In the genomic region with DNA sequence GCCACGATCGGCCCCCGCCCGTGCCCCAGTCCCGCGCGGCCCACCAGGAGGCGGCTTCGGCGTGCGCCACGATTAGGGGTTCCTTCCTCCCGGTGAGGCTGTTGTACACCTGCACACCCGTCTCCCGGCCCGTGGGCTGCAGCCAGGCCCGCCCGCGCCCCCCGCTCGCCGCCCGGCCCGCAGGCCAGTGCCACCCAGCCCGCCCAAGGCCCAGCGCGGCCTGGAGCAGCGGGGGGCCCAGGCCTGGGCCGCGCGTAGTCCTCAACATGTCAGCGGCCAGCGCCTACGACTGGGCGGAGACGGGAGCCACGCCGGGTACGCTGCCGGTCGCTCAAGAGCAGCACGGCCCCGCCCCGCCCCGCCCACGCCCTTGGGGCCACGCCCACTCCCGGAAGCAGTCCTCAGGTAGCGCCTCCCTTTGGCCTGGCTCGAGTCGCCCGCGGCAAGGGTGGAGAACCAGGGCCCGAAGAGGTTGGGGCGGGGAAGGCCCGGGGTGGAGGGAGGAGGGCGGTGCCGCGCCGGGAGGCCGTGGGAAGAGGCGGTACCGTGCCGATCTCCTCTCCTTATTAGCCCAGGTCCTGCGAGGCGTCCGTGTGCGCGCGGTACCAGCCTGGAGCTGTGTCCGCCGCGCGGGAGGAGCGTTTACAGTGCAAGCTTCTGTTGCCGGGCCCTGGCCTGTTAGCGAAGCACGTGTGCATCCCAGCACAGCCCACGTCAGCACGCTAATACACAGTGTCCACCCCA, we compare ENCODE assay signal across 1 cellular context.
A peak's percentile ranks its signal among the peaks of the same experiment; 100 is the strongest.
TF ChIP-seq lines count a peak whose summit lies in the region.

A gene with protein sequence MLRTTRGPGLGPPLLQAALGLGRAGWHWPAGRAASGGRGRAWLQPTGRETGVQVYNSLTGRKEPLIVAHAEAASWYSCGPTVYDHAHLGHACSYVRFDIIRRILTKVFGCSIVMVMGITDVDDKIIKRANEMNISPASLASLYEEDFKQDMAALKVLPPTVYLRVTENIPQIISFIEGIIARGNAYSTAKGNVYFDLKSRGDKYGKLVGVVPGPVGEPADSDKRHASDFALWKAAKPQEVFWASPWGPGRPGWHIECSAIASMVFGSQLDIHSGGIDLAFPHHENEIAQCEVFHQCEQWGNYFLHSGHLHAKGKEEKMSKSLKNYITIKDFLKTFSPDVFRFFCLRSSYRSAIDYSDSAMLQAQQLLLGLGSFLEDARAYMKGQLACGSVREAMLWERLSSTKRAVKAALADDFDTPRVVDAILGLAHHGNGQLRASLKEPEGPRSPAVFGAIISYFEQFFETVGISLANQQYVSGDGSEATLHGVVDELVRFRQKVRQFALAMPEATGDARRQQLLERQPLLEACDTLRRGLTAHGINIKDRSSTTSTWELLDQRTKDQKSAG (minus strand): TSS at position 291 of the 744 bp plus-strand sequence. CDS start 23 bp downstream, at position 268.

TF ChIP-seq in K562, 482 proteins besides CTCF, POLR2A, EP300 and RAD21 (continued from another document and continues in another):
- TF ChIP-seq, protein P1, sequence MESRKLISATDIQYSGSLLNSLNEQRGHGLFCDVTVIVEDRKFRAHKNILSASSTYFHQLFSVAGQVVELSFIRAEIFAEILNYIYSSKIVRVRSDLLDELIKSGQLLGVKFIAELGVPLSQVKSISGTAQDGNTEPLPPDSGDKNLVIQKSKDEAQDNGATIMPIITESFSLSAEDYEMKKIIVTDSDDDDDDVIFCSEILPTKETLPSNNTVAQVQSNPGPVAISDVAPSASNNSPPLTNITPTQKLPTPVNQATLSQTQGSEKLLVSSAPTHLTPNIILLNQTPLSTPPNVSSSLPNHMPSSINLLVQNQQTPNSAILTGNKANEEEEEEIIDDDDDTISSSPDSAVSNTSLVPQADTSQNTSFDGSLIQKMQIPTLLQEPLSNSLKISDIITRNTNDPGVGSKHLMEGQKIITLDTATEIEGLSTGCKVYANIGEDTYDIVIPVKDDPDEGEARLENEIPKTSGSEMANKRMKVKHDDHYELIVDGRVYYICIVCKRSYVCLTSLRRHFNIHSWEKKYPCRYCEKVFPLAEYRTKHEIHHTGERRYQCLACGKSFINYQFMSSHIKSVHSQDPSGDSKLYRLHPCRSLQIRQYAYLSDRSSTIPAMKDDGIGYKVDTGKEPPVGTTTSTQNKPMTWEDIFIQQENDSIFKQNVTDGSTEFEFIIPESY (CRISPR knock-in tag; IDR thresholded peaks at IDR 0.05) = peak; percentile 37; the same call in 1 of the 2 replicates
- TF ChIP-seq, protein P2, sequence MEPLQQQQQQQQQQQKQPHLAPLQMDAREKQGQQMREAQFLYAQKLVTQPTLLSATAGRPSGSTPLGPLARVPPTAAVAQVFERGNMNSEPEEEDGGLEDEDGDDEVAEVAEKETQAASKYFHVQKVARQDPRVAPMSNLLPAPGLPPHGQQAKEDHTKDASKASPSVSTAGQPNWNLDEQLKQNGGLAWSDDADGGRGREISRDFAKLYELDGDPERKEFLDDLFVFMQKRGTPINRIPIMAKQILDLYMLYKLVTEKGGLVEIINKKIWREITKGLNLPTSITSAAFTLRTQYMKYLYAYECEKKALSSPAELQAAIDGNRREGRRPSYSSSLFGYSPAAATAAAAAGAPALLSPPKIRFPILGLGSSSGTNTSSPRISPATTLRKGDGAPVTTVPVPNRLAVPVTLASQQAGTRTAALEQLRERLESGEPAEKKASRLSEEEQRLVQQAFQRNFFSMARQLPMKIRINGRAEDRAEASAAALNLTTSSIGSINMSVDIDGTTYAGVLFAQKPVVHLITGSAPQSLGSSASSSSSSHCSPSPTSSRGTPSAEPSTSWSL (CRISPR knock-in tag; IDR thresholded peaks at IDR 0.05; ENCODE audit: borderline replicate concordance) = no peak
- TF ChIP-seq MYC (IDR thresholded peaks at IDR 0.05; ENCODE audit: low read depth, low read length) = peak; percentile 47
- no peak for TF ChIP-seq MYC (CRISPR knock-in tag; IDR thresholded peaks at IDR 0.05; ENCODE audit: borderline replicate concordance, low read depth)
- TF ChIP-seq, protein P3, sequence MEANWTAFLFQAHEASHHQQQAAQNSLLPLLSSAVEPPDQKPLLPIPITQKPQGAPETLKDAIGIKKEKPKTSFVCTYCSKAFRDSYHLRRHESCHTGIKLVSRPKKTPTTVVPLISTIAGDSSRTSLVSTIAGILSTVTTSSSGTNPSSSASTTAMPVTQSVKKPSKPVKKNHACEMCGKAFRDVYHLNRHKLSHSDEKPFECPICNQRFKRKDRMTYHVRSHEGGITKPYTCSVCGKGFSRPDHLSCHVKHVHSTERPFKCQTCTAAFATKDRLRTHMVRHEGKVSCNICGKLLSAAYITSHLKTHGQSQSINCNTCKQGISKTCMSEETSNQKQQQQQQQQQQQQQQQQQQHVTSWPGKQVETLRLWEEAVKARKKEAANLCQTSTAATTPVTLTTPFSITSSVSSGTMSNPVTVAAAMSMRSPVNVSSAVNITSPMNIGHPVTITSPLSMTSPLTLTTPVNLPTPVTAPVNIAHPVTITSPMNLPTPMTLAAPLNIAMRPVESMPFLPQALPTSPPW (CRISPR knock-in tag; IDR thresholded peaks at IDR 0.05) = peak; percentile 85
- TF ChIP-seq ATF7 (IDR thresholded peaks at IDR 0.05) = peak; percentile 35; the same call in 1 of the 2 replicates
- TF ChIP-seq, protein P4, sequence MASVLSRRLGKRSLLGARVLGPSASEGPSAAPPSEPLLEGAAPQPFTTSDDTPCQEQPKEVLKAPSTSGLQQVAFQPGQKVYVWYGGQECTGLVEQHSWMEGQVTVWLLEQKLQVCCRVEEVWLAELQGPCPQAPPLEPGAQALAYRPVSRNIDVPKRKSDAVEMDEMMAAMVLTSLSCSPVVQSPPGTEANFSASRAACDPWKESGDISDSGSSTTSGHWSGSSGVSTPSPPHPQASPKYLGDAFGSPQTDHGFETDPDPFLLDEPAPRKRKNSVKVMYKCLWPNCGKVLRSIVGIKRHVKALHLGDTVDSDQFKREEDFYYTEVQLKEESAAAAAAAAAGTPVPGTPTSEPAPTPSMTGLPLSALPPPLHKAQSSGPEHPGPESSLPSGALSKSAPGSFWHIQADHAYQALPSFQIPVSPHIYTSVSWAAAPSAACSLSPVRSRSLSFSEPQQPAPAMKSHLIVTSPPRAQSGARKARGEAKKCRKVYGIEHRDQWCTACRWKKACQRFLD (CRISPR knock-in tag; IDR thresholded peaks at IDR 0.05) = 0 out of 2 replicates have a peak, but pooled peaks have one; percentile 30
- TF ChIP-seq ZNF644 (tag; IDR thresholded peaks at IDR 0.05; ENCODE audit: low read depth) = no peak
- no peak for TF ChIP-seq MCM3 (IDR thresholded peaks at IDR 0.05)
- TF ChIP-seq, protein P5, sequence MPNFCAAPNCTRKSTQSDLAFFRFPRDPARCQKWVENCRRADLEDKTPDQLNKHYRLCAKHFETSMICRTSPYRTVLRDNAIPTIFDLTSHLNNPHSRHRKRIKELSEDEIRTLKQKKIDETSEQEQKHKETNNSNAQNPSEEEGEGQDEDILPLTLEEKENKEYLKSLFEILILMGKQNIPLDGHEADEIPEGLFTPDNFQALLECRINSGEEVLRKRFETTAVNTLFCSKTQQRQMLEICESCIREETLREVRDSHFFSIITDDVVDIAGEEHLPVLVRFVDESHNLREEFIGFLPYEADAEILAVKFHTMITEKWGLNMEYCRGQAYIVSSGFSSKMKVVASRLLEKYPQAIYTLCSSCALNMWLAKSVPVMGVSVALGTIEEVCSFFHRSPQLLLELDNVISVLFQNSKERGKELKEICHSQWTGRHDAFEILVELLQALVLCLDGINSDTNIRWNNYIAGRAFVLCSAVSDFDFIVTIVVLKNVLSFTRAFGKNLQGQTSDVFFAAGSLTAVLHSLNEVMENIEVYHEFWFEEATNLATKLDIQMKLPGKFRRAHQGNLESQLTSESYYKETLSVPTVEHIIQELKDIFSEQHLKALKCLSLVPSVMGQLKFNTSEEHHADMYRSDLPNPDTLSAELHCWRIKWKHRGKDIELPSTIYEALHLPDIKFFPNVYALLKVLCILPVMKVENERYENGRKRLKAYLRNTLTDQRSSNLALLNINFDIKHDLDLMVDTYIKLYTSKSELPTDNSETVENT (CRISPR knock-in tag; IDR thresholded peaks at IDR 0.05) = 0 out of 2 replicates have a peak, but pooled peaks have one; percentile 40
- peak in 1 of 2 experiments; percentile 93; a peak in 2 of 4 replicates for TF ChIP-seq SRF (CRISPR knock-in tag; IDR thresholded peaks at IDR 0.05)
- TF ChIP-seq, protein P6, sequence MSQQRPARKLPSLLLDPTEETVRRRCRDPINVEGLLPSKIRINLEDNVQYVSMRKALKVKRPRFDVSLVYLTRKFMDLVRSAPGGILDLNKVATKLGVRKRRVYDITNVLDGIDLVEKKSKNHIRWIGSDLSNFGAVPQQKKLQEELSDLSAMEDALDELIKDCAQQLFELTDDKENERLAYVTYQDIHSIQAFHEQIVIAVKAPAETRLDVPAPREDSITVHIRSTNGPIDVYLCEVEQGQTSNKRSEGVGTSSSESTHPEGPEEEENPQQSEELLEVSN (IDR thresholded peaks at IDR 0.05; ENCODE audit: borderline replicate concordance in 1 of 2, extremely low read depth in 1 of 2, insufficient read depth in 1 of 2, insufficient read length in 1 of 2, low read depth in 1 of 2, low read length in 1 of 2, poor library complexity in 1 of 2, severe bottlenecking in 1 of 2) = peak; percentile 40 to 70
- no peak for TF ChIP-seq TCF3 (CRISPR knock-in tag; IDR thresholded peaks at IDR 0.05)
- TF ChIP-seq GATAD2A (IDR thresholded peaks at IDR 0.05) = no peak
- no peak for TF ChIP-seq BCOR (IDR thresholded peaks at IDR 0.05)
- no peak for TF ChIP-seq E2F3 (CRISPR knock-in tag; IDR thresholded peaks at IDR 0.05)
- peak in 2 of 3 experiments; percentile 59 to 70 for TF ChIP-seq YY1 (IDR thresholded peaks at IDR 0.05; ENCODE audit: borderline replicate concordance in 1 of 3, control insufficient read depth in 1 of 3, extremely low read depth in 1 of 3, insufficient read depth in 3 of 3, insufficient read length in 1 of 3, insufficient replicate concordance in 2 of 3, low read depth in 1 of 3, low read length in 2 of 3)
- TF ChIP-seq RBBP5 (IDR thresholded peaks at IDR 0.05; ENCODE audit: borderline replicate concordance, insufficient read depth, low read length, poor library complexity, severe bottlenecking) = peak; percentile 37
- no peak for TF ChIP-seq PTBP1 (IDR thresholded peaks at IDR 0.05; ENCODE audit: low read depth, low read length)
- no peak for TF ChIP-seq POLR2AphosphoS2 (IDR thresholded peaks at IDR 0.05; ENCODE audit: low read length)
- TF ChIP-seq, protein P7, sequence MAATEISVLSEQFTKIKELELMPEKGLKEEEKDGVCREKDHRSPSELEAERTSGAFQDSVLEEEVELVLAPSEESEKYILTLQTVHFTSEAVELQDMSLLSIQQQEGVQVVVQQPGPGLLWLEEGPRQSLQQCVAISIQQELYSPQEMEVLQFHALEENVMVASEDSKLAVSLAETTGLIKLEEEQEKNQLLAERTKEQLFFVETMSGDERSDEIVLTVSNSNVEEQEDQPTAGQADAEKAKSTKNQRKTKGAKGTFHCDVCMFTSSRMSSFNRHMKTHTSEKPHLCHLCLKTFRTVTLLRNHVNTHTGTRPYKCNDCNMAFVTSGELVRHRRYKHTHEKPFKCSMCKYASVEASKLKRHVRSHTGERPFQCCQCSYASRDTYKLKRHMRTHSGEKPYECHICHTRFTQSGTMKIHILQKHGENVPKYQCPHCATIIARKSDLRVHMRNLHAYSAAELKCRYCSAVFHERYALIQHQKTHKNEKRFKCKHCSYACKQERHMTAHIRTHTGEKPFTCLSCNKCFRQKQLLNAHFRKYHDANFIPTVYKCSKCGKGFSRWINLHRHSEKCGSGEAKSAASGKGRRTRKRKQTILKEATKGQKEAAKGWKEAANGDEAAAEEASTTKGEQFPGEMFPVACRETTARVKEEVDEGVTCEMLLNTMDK (IDR thresholded peaks at IDR 0.05; ENCODE audit: borderline replicate concordance, insufficient read depth, low read depth, low read length, poor library complexity, severe bottlenecking) = peak; percentile 41
- peak; percentile 56; the same call in 1 of the 2 replicates for TF ChIP-seq ZNF134 (CRISPR knock-in tag; conservative IDR thresholded peaks at IDR 0.05)
- no peak for TF ChIP-seq HDAC6 (IDR thresholded peaks at IDR 0.05; ENCODE audit: low read depth, low read length)
- TF ChIP-seq PML (IDR thresholded peaks at IDR 0.05; ENCODE audit: low read length) = 0 out of 2 replicates have a peak, but pooled peaks have one; percentile 37
- no peak for TF ChIP-seq PHF21A (IDR thresholded peaks at IDR 0.05; ENCODE audit: borderline replicate concordance, low read depth)
- no peak for TF ChIP-seq ZNF589 (CRISPR knock-in tag; IDR thresholded peaks at IDR 0.05; ENCODE audit: low read depth)
- no peak for TF ChIP-seq U2AF2 (optimal IDR thresholded peaks at IDR 0.05; ENCODE audit: low read depth, low read length)
- TF ChIP-seq ZNF551 (CRISPR knock-in tag; IDR thresholded peaks at IDR 0.05) = no peak
- TF ChIP-seq NFATC3 (IDR thresholded peaks at IDR 0.05) = no peak
- TF ChIP-seq, protein P8, sequence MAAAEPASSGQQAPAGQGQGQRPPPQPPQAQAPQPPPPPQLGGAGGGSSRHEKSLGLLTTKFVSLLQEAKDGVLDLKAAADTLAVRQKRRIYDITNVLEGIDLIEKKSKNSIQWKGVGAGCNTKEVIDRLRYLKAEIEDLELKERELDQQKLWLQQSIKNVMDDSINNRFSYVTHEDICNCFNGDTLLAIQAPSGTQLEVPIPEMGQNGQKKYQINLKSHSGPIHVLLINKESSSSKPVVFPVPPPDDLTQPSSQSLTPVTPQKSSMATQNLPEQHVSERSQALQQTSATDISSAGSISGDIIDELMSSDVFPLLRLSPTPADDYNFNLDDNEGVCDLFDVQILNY (CRISPR knock-in tag; IDR thresholded peaks at IDR 0.05) = no peak
- no peak for TF ChIP-seq POLR2B (IDR thresholded peaks at IDR 0.05; ENCODE audit: low read depth, partially characterized antibody)
- TF ChIP-seq, protein P9, sequence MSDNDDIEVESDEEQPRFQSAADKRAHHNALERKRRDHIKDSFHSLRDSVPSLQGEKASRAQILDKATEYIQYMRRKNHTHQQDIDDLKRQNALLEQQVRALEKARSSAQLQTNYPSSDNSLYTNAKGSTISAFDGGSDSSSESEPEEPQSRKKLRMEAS (CRISPR knock-in tag; IDR thresholded peaks at IDR 0.05) = peak; percentile 84
- peak; percentile 73 for TF ChIP-seq CCNT2 (IDR thresholded peaks at IDR 0.05; ENCODE audit: borderline replicate concordance, extremely low read depth, insufficient read length, low read depth, low read length)
- TF ChIP-seq, protein P10, sequence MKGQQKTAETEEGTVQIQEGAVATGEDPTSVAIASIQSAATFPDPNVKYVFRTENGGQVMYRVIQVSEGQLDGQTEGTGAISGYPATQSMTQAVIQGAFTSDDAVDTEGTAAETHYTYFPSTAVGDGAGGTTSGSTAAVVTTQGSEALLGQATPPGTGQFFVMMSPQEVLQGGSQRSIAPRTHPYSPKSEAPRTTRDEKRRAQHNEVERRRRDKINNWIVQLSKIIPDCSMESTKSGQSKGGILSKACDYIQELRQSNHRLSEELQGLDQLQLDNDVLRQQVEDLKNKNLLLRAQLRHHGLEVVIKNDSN (CRISPR knock-in tag; IDR thresholded peaks at IDR 0.05) = peak; percentile 55
- no peak for TF ChIP-seq ZKSCAN1 (IDR thresholded peaks at IDR 0.05; ENCODE audit: low read depth, low read length)
- TF ChIP-seq, protein P11, sequence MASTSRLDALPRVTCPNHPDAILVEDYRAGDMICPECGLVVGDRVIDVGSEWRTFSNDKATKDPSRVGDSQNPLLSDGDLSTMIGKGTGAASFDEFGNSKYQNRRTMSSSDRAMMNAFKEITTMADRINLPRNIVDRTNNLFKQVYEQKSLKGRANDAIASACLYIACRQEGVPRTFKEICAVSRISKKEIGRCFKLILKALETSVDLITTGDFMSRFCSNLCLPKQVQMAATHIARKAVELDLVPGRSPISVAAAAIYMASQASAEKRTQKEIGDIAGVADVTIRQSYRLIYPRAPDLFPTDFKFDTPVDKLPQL (IDR thresholded peaks at IDR 0.05; ENCODE audit: extremely low read depth, insufficient read length) = no peak
- no peak for TF ChIP-seq SMC3 (conservative IDR thresholded peaks at IDR 0.05; ENCODE audit: insufficient read depth, low read depth, low read length)
- TF ChIP-seq ZNF263 (CRISPR knock-in tag; IDR thresholded peaks at IDR 0.05; ENCODE audit: borderline replicate concordance) = peak; percentile 63; the same call in 1 of the 2 replicates
